14 cellular contexts compared by ENCODE assay signal in the genomic region with DNA sequence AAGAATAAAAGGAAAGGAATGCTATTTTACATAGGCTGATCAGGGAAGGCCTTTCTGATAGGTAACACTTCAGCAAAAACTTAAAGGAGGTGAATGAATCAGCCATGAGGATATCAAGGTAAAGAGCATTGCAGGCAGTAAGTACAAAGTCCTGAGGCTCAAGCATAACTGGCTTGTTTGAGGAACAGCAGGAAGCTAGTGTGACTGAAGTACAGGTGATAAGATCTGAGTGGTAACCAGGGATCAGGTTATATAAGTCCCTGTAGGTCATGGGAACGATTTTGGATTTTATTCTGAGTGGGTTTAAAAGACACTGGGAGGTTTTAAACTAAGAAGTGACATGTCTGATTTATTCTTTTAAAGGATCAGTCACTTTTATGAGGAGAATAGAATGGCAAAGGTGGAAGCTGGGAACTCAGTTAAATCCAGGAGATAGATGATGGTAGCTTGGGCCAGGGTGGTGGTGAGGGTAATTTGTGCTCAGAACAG. TPM values are rescaled to one million over a fixed set of nuclear protein-coding genes. Genes with fewer than 3 reads are reported as not detected.
DNase-seq lines count a peak whose midpoint lies in the region; ATAC-seq and TF ChIP-seq lines count a peak whose summit lies in the region.
"Had no signal": no experiment of that assay in that cellular context is flagged by ENCODE, and none has a peak within 500 bp of the region (broad histone marks: within the 10 kb centered on the region; RNA-seq: fewer than 3 reads in every experiment).

No MANE protein-coding gene starts in this region.

- H3K4me3 ChIP-seq in right lobe of liver = no peak overlapping the region
- no peak overlapping the region for H3K4me3 ChIP-seq in suprapubic skin
- H3K4me3 ChIP-seq in heart left ventricle = no peak overlapping the region
- H3K4me3 ChIP-seq: prostate gland had no signal

- H3K27me3 ChIP-seq in right lobe of liver (no peaks in the 10 kb centered on the region), suprapubic skin (no peaks in the 10 kb centered on the region), heart left ventricle (no peaks in the 10 kb centered on the region)

- H3K4me1 ChIP-seq in right lobe of liver = no peaks in the 10 kb centered on the region
- H3K4me1 ChIP-seq in suprapubic skin = no peaks in the 10 kb centered on the region
- H3K4me1 ChIP-seq in heart left ventricle = peaks cover 0 to 4% (median 0%) of the 10 kb centered on the region in 12 donors
- H3K4me1 ChIP-seq: prostate gland had no signal

- H3K36me3 ChIP-seq in right lobe of liver (no peaks in the 10 kb centered on the region), suprapubic skin (no peaks in the 10 kb centered on the region), heart left ventricle (no peaks in the 10 kb centered on the region)
- H3K36me3 ChIP-seq: prostate gland had no signal

- TF ChIP-seq POLR2A in right lobe of liver (IDR thresholded peaks at IDR 0.05) (no peak), suprapubic skin (IDR thresholded peaks at IDR 0.05) (no peak), heart left ventricle (IDR thresholded peaks at IDR 0.05) (no peak)

- H3K9me3 ChIP-seq in right lobe of liver (no peaks in the 10 kb centered on the region), suprapubic skin (no peaks in the 10 kb centered on the region), heart left ventricle (no peaks in the 10 kb centered on the region)
- H3K9me3 ChIP-seq: prostate gland had no signal

- WGBS in right lobe of liver (ENCODE audit: insufficient coverage, low coverage, low lambda C conversion rate, missing lambda C conversion rate) = 0% methylated on average over 1 of the region's 1 CpG
- WGBS in suprapubic skin = 12% methylated on average over 1 of the region's 1 CpG
- 9 to 22% (median 12%) methylated on average over 1 of the region's 1 CpG for WGBS in heart left ventricle, 4 donors

- peak; percentile 56 to 85 (median 66) for ATAC-seq in right lobe of liver
- ATAC-seq in HG03432 (IDR thresholded peaks at IDR 0.05; ENCODE audit: unreplicated experiment) = no peak
- no peak for ATAC-seq in heart left ventricle

- peak; percentile 54 for DNase-seq in DMS79 treated with DMSO at 0.1 percent for 48 hours (lab: John Stamatoyannopoulos, UW)
- peak; percentile 29 for DNase-seq in SW480 (ENCODE audit: low spot score)
- DNase-seq in right lobe of liver = no peak
- DNase-seq in activated CD4-positive, alpha-beta T cell treated with anti-CD3 and anti-CD28 coated beads for 48 hours = no peak
- no peak for DNase-seq in suprapubic skin (ENCODE audit: low spot score in 2 of 2)
- no peak for DNase-seq in heart left ventricle
- DNase-seq: caudate nucleus; effector CD8-positive, alpha-beta T cell; GOT3; NCI-H526 treated with DMSO at 0.1 percent for 48 hours; SW 1271 had no signal

- intact Hi-C loops in right lobe of liver (cut with DNase I) = no loop called here
- intact Hi-C loops in heart left ventricle (cut with DNase I) = no loop called here

- TF ChIP-seq EP300 in suprapubic skin (IDR thresholded peaks at IDR 0.05) = no peak

- peak overlapping the region; percentile 80 for H3K27ac ChIP-seq in 22Rv1
- no peak overlapping the region for H3K27ac ChIP-seq in right lobe of liver
- H3K27ac ChIP-seq in suprapubic skin = no peak overlapping the region
- H3K27ac ChIP-seq in heart left ventricle = no peak overlapping the region
- H3K27ac ChIP-seq: prostate gland had no signal

- no peak for TF ChIP-seq CTCF in 22Rv1 (IDR thresholded peaks at IDR 0.05)
- no peak for TF ChIP-seq CTCF in right lobe of liver (IDR thresholded peaks at IDR 0.05)
- TF ChIP-seq CTCF in suprapubic skin (IDR thresholded peaks at IDR 0.05) = no peak
- TF ChIP-seq CTCF in heart left ventricle (IDR thresholded peaks at IDR 0.05) = no peak

RNA-seq across cellular contexts. Expression of a gene that starts 47.1 kb away (rescaled TPM):
- total RNA-seq in right lobe of liver (10 to 100 TPM; 24.0 to 39.8 (median 29.6) TPM), suprapubic skin (100 to 1,000 TPM in 1 of 4 donors, 10 to 100 TPM in 3; 61.6 to 184 (median 71.1) TPM), heart left ventricle (10 to 100 TPM; 20.5 to 35.6 (median 24.1) TPM)
- polyA plus RNA-seq in heart left ventricle = 10 to 100 TPM; 16.4 to 25.0 TPM

Comparison
In these comparisons a context has a peak if more than half of its experiments do, and no peak if none do; other contexts are left out.
1. DNase-seq: peak in DMS79 treated with DMSO at 0.1 percent for 48 hours (single experiment) and SW480 (single experiment); none in right lobe of liver (0 of 3), activated CD4-positive, alpha-beta T cell treated with anti-CD3 and anti-CD28 coated beads for 48 hours (single experiment), suprapubic skin (0 of 2) and heart left ventricle (0 of 5).
2. ATAC-seq: peak in right lobe of liver (4 of 4); none in HG03432 (single experiment) and heart left ventricle (0 of 4).